ENCODE assay signal across 26 cellular contexts in genomic region chr7:11195502-11195901, GRCh38.
DNase-seq lines count a peak whose midpoint lies in the region; ATAC-seq and TF ChIP-seq lines count a peak whose summit lies in the region.
"Had no signal": no experiment of that assay in that cellular context is flagged by ENCODE, and none has a peak within 500 bp of the region (broad histone marks: within the 10 kb centered on the region; RNA-seq: fewer than 3 reads in every experiment).

No MANE protein-coding gene starts in this region.

- H3K9ac ChIP-seq in Karpas-422 (ENCODE audit: low read length) (no peak overlapping the region), parathyroid adenoma (no peak overlapping the region)
- H3K9ac ChIP-seq: BLaER1 had no signal

- H3K9me2 ChIP-seq in Karpas-422 (replicated peaks; ENCODE audit: insufficient read depth, low read length) = no peaks in the 10 kb centered on the region

- H3K4me2 ChIP-seq in Karpas-422 (ENCODE audit: low read depth, low read length, poor library complexity, severe bottlenecking) (peak overlapping the region; percentile 52), parathyroid adenoma (ENCODE audit: low read length) (no peak overlapping the region)
- H3K4me2 ChIP-seq: BLaER1 had no signal

- H3K9me3 ChIP-seq in Karpas-422 (ENCODE audit: low read length) (no peaks in the 10 kb centered on the region), left lung (no peaks in the 10 kb centered on the region), parathyroid adenoma (ENCODE audit: control insufficient read depth, low read length) (no peaks in the 10 kb centered on the region)
- H3K9me3 ChIP-seq: BLaER1, Caco-2 had no signal

- no peak overlapping the region for H3K27ac ChIP-seq in Karpas-422 (ENCODE audit: low read length)
- peak overlapping the region; percentile 11 to 56 for H3K27ac ChIP-seq in left lung
- H3K27ac ChIP-seq in parathyroid adenoma = no peak overlapping the region
- H3K27ac ChIP-seq: BLaER1 had no signal

- H3K36me3 ChIP-seq in Karpas-422 (ENCODE audit: insufficient read depth, low read length) (no peaks in the 10 kb centered on the region), left lung (no peaks in the 10 kb centered on the region), parathyroid adenoma (ENCODE audit: control insufficient read depth, insufficient read depth, low read length) (no peaks in the 10 kb centered on the region)
- H3K36me3 ChIP-seq: BLaER1 had no signal

- TF ChIP-seq CTCF in left lung (IDR thresholded peaks at IDR 0.05) (no peak), parathyroid adenoma (IDR thresholded peaks at IDR 0.05) (no peak)

- no peaks in the 10 kb centered on the region for H4K20me1 ChIP-seq in Karpas-422 (ENCODE audit: insufficient read depth, low read depth, low read length)
- H4K20me1 ChIP-seq: BLaER1 had no signal

- H3K4me3 ChIP-seq in Karpas-422 (ENCODE audit: low read length) (no peak overlapping the region), left lung (no peak overlapping the region), parathyroid adenoma (ENCODE audit: low read depth, low read length) (no peak overlapping the region)
- H3K4me3 ChIP-seq: BLaER1, K562 had no signal

- no peaks in the 10 kb centered on the region for H3K27me3 ChIP-seq in Karpas-422 (ENCODE audit: low read length)
- H3K27me3 ChIP-seq in left lung = no peaks in the 10 kb centered on the region
- no peaks in the 10 kb centered on the region for H3K27me3 ChIP-seq in parathyroid adenoma (ENCODE audit: control insufficient read depth, insufficient read depth, low read length)
- H3K27me3 ChIP-seq: BLaER1 had no signal

- H3K4me1 ChIP-seq in Karpas-422 (ENCODE audit: low read length) = peaks cover 21% of the 10 kb centered on the region
- peaks cover 0 to 3% of the 10 kb centered on the region in 2 donors for H3K4me1 ChIP-seq in left lung
- H3K4me1 ChIP-seq in parathyroid adenoma = peaks cover 2% of the 10 kb centered on the region
- H3K4me1 ChIP-seq: BLaER1, Caco-2 had no signal

- peak; percentile 73 for DNase-seq in ELF-1 (ENCODE audit: low read depth, low spot score)
- DNase-seq in Karpas-422 = no peak
- no peak for DNase-seq in left lung
- DNase-seq in NCI-H2081 treated with DMSO at 0.1 percent for 48 hours (lab: John Stamatoyannopoulos, UW) = no peak
- DNase-seq in DMS153 (lab: John Stamatoyannopoulos, UW) = no peak
- DNase-seq in HPDE6-E6E7 (ENCODE audit: extremely low spot score) = no peak
- DNase-seq: Caco-2; CD4-positive, alpha-beta T cell; DMS53; GF-D8; H7; HFFc6; NCI-H1092 treated with DMSO at 0.1 percent for 48 hours; NCI-H146; NCI-H2029 treated with DMSO at 0.1 percent for 48 hours; NCI-H2171; NCI-H345; NCI-H524; NCI-H774; NK-92 treated with Interleukin-12 subunit alpha and Interleukin-12 subunit beta, amount 100 ng/mL, for 24 hours; SIG-M5; T-helper 1 cell had no signal

- H3K79me2 ChIP-seq in Karpas-422 (ENCODE audit: low read length) (no peaks in the 10 kb centered on the region), parathyroid adenoma (no peaks in the 10 kb centered on the region)

- H2AFZ ChIP-seq in Karpas-422 (ENCODE audit: low read length) (no peak overlapping the region), parathyroid adenoma (peak overlapping the region; percentile 22)

- intact Hi-C loops in left lung (cut with DNase I) = no loop called here

- ATAC-seq in left lung = peak; percentile 36
- ATAC-seq: K562, SK-N-SH treated with all-trans-retinoic acid at 6 μM for 48 hours had no signal

Comparison
In these comparisons a context has a peak if more than half of its experiments do, and no peak if none do; other contexts are left out.
1. H3K27ac ChIP-seq: peak in left lung (2 of 2); none in Karpas-422 (single experiment) and parathyroid adenoma (single experiment).